ENCODE assay signal across 1 cellular context in the genomic region with DNA sequence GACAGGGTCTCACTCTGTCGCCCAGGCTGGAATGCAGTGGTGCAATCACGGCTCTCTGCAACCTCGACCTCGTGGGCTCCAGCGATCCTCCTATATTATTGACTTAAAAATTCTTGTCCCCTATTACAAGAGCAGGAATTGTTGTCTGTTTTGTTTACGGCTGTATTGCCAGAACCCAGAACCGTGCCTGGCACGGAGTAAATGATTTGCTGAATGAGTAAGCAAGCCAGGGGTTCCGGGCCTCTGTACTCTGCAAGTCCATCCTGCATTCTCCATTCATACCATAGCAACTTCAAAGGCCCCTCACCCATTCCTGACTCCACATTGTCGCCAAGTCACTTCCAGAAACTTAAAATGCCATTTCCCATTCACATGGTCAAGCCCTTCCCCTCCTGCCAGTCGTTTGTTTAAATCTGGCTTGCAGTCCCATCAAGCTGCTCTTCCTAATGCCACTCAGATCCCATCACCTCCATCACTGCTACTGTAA.
TF ChIP-seq lines count a peak whose summit lies in the region.

No MANE protein-coding gene starts in this region.

TF ChIP-seq in HEK293, 187 proteins besides CTCF, POLR2A, EP300 and RAD21 (continued from another document):
- TF ChIP-seq, protein P1, sequence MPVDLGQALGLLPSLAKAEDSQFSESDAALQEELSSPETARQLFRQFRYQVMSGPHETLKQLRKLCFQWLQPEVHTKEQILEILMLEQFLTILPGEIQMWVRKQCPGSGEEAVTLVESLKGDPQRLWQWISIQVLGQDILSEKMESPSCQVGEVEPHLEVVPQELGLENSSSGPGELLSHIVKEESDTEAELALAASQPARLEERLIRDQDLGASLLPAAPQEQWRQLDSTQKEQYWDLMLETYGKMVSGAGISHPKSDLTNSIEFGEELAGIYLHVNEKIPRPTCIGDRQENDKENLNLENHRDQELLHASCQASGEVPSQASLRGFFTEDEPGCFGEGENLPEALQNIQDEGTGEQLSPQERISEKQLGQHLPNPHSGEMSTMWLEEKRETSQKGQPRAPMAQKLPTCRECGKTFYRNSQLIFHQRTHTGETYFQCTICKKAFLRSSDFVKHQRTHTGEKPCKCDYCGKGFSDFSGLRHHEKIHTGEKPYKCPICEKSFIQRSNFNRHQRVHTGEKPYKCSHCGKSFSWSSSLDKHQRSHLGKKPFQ (tag by site-specific recombination; IDR thresholded peaks at IDR 0.05) = no peak
- no peak for TF ChIP-seq ZNF114 (tag by site-specific recombination; IDR thresholded peaks at IDR 0.05)
- TF ChIP-seq HOXD13 (CRISPR knock-in tag; IDR thresholded peaks at IDR 0.05; ENCODE audit: borderline replicate concordance) = no peak
- no peak for TF ChIP-seq ZNF426 (tag by site-specific recombination; IDR thresholded peaks at IDR 0.05)
- no peak for TF ChIP-seq ZEB2 (tag by site-specific recombination; IDR thresholded peaks at IDR 0.05)
TF ChIP-seq in HEK293: peak in this region for 1.
